Comparison of ENCODE assay signal across 1 cellular context in the genomic region with DNA sequence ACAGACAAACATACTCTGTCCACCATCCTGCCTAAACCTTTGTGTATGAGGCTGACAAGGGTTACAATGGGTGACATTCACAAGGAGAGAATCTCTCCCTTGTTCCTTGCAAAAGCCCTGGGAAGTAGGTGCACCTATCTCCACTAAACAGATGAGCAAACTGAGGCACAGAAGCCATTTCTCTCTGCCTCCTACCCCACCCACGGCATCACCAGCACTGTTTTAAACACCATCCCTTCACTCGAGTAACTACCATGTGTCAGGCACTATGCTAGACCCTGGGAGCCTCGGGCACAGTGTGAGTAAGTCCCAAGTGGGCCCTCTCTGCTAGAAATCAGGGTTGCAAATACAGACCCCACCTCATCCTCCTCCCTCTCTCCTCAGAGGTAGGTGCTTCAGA.
TF ChIP-seq lines count a peak whose summit lies in the region.

No MANE protein-coding gene starts in this region.

TF ChIP-seq in H1, 55 proteins besides CTCF, POLR2A, EP300 and RAD21:
- TF ChIP-seq KDM1A (IDR thresholded peaks at IDR 0.05; ENCODE audit: borderline replicate concordance, low read length) (no peak), CBX8 (IDR thresholded peaks at IDR 0.05; ENCODE audit: borderline replicate concordance, low read depth, low read length) (no peak), SIRT6 (IDR thresholded peaks at IDR 0.05; ENCODE audit: low read length) (no peak), GABPA (IDR thresholded peaks at IDR 0.05; ENCODE audit: borderline replicate concordance, insufficient read depth, low read length) (no peak), KDM5A (IDR thresholded peaks at IDR 0.05; ENCODE audit: low read length) (no peak), BRCA1 (IDR thresholded peaks at IDR 0.05; ENCODE audit: low read depth, low read length) (no peak), SAP30 (IDR thresholded peaks at IDR 0.05; ENCODE audit: insufficient read depth, insufficient replicate concordance, low read length) (no peak), TAF7 (optimal IDR thresholded peaks at IDR 0.05; ENCODE audit: borderline replicate concordance, low read depth, low read length) (no peak), CHD2 (IDR thresholded peaks at IDR 0.05; ENCODE audit: low read length) (no peak), SP1 (IDR thresholded peaks at IDR 0.05; ENCODE audit: low read depth, low read length) (no peak)
- TF ChIP-seq, protein P1, sequence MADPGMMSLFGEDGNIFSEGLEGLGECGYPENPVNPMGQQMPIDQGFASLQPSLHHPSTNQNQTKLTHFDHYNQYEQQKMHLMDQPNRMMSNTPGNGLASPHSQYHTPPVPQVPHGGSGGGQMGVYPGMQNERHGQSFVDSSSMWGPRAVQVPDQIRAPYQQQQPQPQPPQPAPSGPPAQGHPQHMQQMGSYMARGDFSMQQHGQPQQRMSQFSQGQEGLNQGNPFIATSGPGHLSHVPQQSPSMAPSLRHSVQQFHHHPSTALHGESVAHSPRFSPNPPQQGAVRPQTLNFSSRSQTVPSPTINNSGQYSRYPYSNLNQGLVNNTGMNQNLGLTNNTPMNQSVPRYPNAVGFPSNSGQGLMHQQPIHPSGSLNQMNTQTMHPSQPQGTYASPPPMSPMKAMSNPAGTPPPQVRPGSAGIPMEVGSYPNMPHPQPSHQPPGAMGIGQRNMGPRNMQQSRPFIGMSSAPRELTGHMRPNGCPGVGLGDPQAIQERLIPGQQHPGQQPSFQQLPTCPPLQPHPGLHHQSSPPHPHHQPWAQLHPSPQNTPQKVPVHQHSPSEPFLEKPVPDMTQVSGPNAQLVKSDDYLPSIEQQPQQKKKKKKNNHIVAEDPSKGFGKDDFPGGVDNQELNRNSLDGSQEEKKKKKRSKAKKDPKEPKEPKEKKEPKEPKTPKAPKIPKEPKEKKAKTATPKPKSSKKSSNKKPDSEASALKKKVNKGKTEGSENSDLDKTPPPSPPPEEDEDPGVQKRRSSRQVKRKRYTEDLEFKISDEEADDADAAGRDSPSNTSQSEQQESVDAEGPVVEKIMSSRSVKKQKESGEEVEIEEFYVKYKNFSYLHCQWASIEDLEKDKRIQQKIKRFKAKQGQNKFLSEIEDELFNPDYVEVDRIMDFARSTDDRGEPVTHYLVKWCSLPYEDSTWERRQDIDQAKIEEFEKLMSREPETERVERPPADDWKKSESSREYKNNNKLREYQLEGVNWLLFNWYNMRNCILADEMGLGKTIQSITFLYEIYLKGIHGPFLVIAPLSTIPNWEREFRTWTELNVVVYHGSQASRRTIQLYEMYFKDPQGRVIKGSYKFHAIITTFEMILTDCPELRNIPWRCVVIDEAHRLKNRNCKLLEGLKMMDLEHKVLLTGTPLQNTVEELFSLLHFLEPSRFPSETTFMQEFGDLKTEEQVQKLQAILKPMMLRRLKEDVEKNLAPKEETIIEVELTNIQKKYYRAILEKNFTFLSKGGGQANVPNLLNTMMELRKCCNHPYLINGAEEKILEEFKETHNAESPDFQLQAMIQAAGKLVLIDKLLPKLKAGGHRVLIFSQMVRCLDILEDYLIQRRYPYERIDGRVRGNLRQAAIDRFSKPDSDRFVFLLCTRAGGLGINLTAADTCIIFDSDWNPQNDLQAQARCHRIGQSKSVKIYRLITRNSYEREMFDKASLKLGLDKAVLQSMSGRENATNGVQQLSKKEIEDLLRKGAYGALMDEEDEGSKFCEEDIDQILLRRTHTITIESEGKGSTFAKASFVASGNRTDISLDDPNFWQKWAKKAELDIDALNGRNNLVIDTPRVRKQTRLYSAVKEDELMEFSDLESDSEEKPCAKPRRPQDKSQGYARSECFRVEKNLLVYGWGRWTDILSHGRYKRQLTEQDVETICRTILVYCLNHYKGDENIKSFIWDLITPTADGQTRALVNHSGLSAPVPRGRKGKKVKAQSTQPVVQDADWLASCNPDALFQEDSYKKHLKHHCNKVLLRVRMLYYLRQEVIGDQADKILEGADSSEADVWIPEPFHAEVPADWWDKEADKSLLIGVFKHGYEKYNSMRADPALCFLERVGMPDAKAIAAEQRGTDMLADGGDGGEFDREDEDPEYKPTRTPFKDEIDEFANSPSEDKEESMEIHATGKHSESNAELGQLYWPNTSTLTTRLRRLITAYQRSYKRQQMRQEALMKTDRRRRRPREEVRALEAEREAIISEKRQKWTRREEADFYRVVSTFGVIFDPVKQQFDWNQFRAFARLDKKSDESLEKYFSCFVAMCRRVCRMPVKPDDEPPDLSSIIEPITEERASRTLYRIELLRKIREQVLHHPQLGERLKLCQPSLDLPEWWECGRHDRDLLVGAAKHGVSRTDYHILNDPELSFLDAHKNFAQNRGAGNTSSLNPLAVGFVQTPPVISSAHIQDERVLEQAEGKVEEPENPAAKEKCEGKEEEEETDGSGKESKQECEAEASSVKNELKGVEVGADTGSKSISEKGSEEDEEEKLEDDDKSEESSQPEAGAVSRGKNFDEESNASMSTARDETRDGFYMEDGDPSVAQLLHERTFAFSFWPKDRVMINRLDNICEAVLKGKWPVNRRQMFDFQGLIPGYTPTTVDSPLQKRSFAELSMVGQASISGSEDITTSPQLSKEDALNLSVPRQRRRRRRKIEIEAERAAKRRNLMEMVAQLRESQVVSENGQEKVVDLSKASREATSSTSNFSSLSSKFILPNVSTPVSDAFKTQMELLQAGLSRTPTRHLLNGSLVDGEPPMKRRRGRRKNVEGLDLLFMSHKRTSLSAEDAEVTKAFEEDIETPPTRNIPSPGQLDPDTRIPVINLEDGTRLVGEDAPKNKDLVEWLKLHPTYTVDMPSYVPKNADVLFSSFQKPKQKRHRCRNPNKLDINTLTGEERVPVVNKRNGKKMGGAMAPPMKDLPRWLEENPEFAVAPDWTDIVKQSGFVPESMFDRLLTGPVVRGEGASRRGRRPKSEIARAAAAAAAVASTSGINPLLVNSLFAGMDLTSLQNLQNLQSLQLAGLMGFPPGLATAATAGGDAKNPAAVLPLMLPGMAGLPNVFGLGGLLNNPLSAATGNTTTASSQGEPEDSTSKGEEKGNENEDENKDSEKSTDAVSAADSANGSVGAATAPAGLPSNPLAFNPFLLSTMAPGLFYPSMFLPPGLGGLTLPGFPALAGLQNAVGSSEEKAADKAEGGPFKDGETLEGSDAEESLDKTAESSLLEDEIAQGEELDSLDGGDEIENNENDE (IDR thresholded peaks at IDR 0.05; ENCODE audit: insufficient replicate concordance, low read length) = no peak
- TF ChIP-seq, protein P2, sequence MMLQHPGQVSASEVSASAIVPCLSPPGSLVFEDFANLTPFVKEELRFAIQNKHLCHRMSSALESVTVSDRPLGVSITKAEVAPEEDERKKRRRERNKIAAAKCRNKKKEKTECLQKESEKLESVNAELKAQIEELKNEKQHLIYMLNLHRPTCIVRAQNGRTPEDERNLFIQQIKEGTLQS (IDR thresholded peaks at IDR 0.05; ENCODE audit: insufficient read depth, low read depth, low read length) = no peak
- TF ChIP-seq, protein P3, sequence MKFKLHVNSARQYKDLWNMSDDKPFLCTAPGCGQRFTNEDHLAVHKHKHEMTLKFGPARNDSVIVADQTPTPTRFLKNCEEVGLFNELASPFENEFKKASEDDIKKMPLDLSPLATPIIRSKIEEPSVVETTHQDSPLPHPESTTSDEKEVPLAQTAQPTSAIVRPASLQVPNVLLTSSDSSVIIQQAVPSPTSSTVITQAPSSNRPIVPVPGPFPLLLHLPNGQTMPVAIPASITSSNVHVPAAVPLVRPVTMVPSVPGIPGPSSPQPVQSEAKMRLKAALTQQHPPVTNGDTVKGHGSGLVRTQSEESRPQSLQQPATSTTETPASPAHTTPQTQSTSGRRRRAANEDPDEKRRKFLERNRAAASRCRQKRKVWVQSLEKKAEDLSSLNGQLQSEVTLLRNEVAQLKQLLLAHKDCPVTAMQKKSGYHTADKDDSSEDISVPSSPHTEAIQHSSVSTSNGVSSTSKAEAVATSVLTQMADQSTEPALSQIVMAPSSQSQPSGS (IDR thresholded peaks at IDR 0.05; ENCODE audit: low read length) = no peak
